9 cellular contexts compared by ENCODE assay signal in the genomic region with DNA sequence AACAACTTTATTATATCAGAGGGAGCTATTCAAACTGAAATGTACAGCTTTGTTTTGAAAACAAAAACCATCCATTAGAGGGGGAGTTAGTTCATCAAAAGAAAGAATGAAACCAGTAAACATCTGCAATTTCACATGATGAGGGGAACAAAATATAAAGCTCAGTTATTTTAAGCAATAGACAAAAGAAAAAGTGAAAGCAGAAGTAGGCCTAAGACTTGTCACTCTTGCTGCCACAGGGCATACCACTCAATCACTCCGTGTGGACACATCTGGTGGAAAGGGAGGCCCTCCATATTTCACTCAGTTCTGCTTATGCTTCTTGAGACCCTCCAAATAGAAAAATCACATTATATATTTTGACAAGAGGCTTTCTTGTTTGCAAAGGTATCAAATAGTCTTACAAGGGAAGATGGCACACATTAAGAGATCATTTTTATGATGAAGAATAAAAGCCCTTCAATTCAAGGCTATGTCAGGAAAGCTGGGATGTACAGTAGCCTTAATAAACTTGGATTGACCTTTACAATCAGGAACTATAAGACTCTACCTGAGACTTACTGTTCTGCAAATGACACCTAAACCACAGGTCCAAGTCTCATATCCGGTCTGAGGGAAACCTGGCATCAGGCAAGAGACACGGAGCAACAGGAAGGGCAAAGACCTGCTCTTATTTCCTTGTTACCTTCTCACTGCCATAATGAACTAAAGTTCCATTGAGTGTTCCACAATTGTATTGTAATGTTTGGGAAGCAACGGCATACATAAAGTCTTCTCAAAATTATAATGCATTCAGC.
DNase-seq lines count a peak whose midpoint lies in the region; ATAC-seq and TF ChIP-seq lines count a peak whose summit lies in the region.
"Had no signal": no experiment of that assay in that cellular context is flagged by ENCODE, and none has a peak within 500 bp of the region (broad histone marks: within the 10 kb centered on the region; RNA-seq: fewer than 3 reads in every experiment).

No MANE protein-coding gene starts in this region.

- H3K4me3 Mint-ChIP-seq in Caco-2 (ENCODE audit: unreplicated experiment) = no peak overlapping the region

- no peaks in the 10 kb centered on the region for H3K36me3 Mint-ChIP-seq in Caco-2 (ENCODE audit: insufficient read depth, unreplicated experiment)

- ATAC-seq in HG02885 (IDR thresholded peaks at IDR 0.05; ENCODE audit: poor library complexity, unreplicated experiment) (peak; percentile 93), upper lobe of right lung (peak; percentile 35)

- CTCF ChIA-PET in Caco-2 (lab: Charles Lee) = no interaction called here

- no peaks in the 10 kb centered on the region for H3K4me1 Mint-ChIP-seq in Caco-2 (ENCODE audit: low read depth, unreplicated experiment)

- H2AK5ac ChIP-seq in neuronal stem cell (ENCODE audit: low read depth, low read length) = no peak overlapping the region

- H3K18ac ChIP-seq in neuronal stem cell (ENCODE audit: low read length) = no peak overlapping the region

- no peak for TF ChIP-seq CTCF in upper lobe of right lung (IDR thresholded peaks at IDR 0.05)
- no peak for TF ChIP-seq CTCF in Caco-2 (IDR thresholded peaks at IDR 0.05; ENCODE audit: insufficient read depth in 1 of 2, low read depth in 1 of 2, low read length in 1 of 2, severe bottlenecking in 1 of 2, unreplicated experiment in 1 of 2)

- no peak overlapping the region for H2AFZ ChIP-seq in neuronal stem cell (ENCODE audit: low read length)

- WGBS in neuronal stem cell (ENCODE audit: extremely low coverage in 2 of 2, insufficient read length in 2 of 2, insufficient replicate concordance in 1 of 2), 2 donors = no CpG with 5 or more reads among the region's 4 CpGs

- DNase-seq in stimulated activated CD4-positive, alpha-beta T cell treated with anti-CD3 and anti-CD28 coated beads, Interleukin-15, amount 100 ng/mL, for 24 hours = peak; percentile 15
- DNase-seq in stimulated activated CD4-positive, alpha-beta T cell treated with anti-CD3 and anti-CD28 coated beads, Interleukin-1b, Interleukin-23, amount 100 ng/mL, for 48 hours = no peak
- DNase-seq in NOMO-1 treated with DMSO at 0.1 percent for 48 hours (lab: John Stamatoyannopoulos, UW; ENCODE audit: unreplicated experiment) (peak; percentile 82), upper lobe of right lung (no peak), neuronal stem cell (ENCODE audit: low spot score) (no peak), Caco-2 (no peak)
- no peak for DNase-seq in stimulated activated CD8-positive, alpha-beta memory T cell treated with anti-CD3 and anti-CD28 coated beads, Interleukin-4, amount 100 ng/mL, for 48 hours

- H2BK120ac ChIP-seq in neuronal stem cell (ENCODE audit: low read depth, low read length) = no peak overlapping the region

- no peak overlapping the region for H2BK5ac ChIP-seq in neuronal stem cell (ENCODE audit: low read length)

- H3K27ac ChIP-seq in upper lobe of right lung = no peak overlapping the region
- H3K27ac ChIP-seq in neuronal stem cell (replicated peaks; ENCODE audit: low read length) = no peak overlapping the region
- H3K27ac ChIP-seq: SK-N-MC had no signal

- H3K4ac ChIP-seq in neuronal stem cell (ENCODE audit: low read length) = no peak overlapping the region

- no peaks in the 10 kb centered on the region for H3K27me3 ChIP-seq in upper lobe of right lung
- no peaks in the 10 kb centered on the region for H3K27me3 ChIP-seq in neuronal stem cell (ENCODE audit: control insufficient read depth in 3 of 3, insufficient read depth in 3 of 3, low read depth in 1 of 3, low read length in 3 of 3)
- H3K27me3 ChIP-seq in Caco-2 (replicated peaks; ENCODE audit: control insufficient read depth, insufficient read depth, low read length) = no peaks in the 10 kb centered on the region

- no peak overlapping the region for H2BK12ac ChIP-seq in neuronal stem cell (ENCODE audit: low read length)

- no peak overlapping the region for H2BK15ac ChIP-seq in neuronal stem cell (ENCODE audit: low read length)

- H3K4me2 ChIP-seq in neuronal stem cell (ENCODE audit: insufficient read depth, low read length, poor library complexity, severe bottlenecking) = no peak overlapping the region

- H3K27ac Mint-ChIP-seq in Caco-2 (ENCODE audit: unreplicated experiment) = no peak overlapping the region

- H3K9me3 Mint-ChIP-seq in Caco-2 (ENCODE audit: unreplicated experiment) = no peaks in the 10 kb centered on the region

- H3K4me3 ChIP-seq in upper lobe of right lung = no peak overlapping the region
- no peak overlapping the region for H3K4me3 ChIP-seq in neuronal stem cell (ENCODE audit: low read length in 2 of 2)
- H3K4me3 ChIP-seq in Caco-2 (ENCODE audit: low read depth, low read length) = no peak overlapping the region
- H3K4me3 ChIP-seq: SK-N-MC had no signal

- no peak overlapping the region for H3K9ac ChIP-seq in neuronal stem cell (ENCODE audit: low read depth, low read length, poor library complexity)

- H4K8ac ChIP-seq in neuronal stem cell (ENCODE audit: low read depth, low read length) = no peak overlapping the region

- no TSS peak for BruUV-seq in Caco-2 (replicated peaks; lab: Mats Ljungman, UMichigan)

- H3K27me3 Mint-ChIP-seq in Caco-2 (ENCODE audit: insufficient read depth, unreplicated experiment) = peaks cover 6% of the 10 kb centered on the region

- no peak overlapping the region for H4K91ac ChIP-seq in neuronal stem cell (ENCODE audit: low read depth, low read length, poor library complexity)

- POLR2A ChIA-PET in Caco-2 (lab: Charles Lee) = no interaction called here

- no peaks in the 10 kb centered on the region for H3K4me1 ChIP-seq in upper lobe of right lung
- H3K4me1 ChIP-seq in neuronal stem cell (ENCODE audit: control insufficient read depth in 2 of 2, insufficient read depth in 1 of 2, low read depth in 1 of 2, low read length in 2 of 2) = peaks cover 2 to 18% of the 10 kb centered on the region in 2 donors
- no peaks in the 10 kb centered on the region for H3K4me1 ChIP-seq in Caco-2

- no peaks in the 10 kb centered on the region for H3K36me3 ChIP-seq in upper lobe of right lung
- no peaks in the 10 kb centered on the region for H3K36me3 ChIP-seq in neuronal stem cell (replicated peaks in 1 of 2; ENCODE audit: control insufficient read depth in 2 of 2, insufficient read depth in 2 of 2, low read length in 2 of 2)
- H3K36me3 ChIP-seq in Caco-2 (ENCODE audit: control insufficient read depth, insufficient read depth, low read length) = no peaks in the 10 kb centered on the region

- H3K23ac ChIP-seq in neuronal stem cell (ENCODE audit: low read depth, low read length, poor library complexity) = no peak overlapping the region

- H3K79me1 ChIP-seq in neuronal stem cell (ENCODE audit: low read depth, low read length) = no peaks in the 10 kb centered on the region

- intact Hi-C loops in upper lobe of right lung (cut with DNase I) = no loop called here
- intact Hi-C loops in Caco-2 (cut with micrococcal nuclease; ENCODE audit: unreplicated experiment) = no loop called here

- H3K14ac ChIP-seq in neuronal stem cell (ENCODE audit: low read length) = no peak overlapping the region

- no peaks in the 10 kb centered on the region for H3K9me3 ChIP-seq in upper lobe of right lung
- no peaks in the 10 kb centered on the region for H3K9me3 ChIP-seq in neuronal stem cell (replicated peaks in 1 of 2; ENCODE audit: control insufficient read depth in 2 of 2, insufficient read depth in 1 of 2, low read depth in 1 of 2, low read length in 2 of 2)
- no peaks in the 10 kb centered on the region for H3K9me3 ChIP-seq in Caco-2

Comparison
In these comparisons a context has a peak if more than half of its experiments do, and no peak if none do; other contexts are left out.
1. DNase-seq: peak in stimulated activated CD4-positive, alpha-beta T cell treated with anti-CD3 and anti-CD28 coated beads, Interleukin-15, amount 100 ng/mL, for 24 hours (single experiment) and NOMO-1 treated with DMSO at 0.1 percent for 48 hours (single experiment); none in stimulated activated CD4-positive, alpha-beta T cell treated with anti-CD3 and anti-CD28 coated beads, Interleukin-1b, Interleukin-23, amount 100 ng/mL, for 48 hours (single experiment), upper lobe of right lung (single experiment), neuronal stem cell (single experiment), Caco-2 (0 of 2) and stimulated activated CD8-positive, alpha-beta memory T cell treated with anti-CD3 and anti-CD28 coated beads, Interleukin-4, amount 100 ng/mL, for 48 hours (single experiment).